31 cellular contexts compared by ENCODE assay signal in genomic region chr22:36297568-36297967, GRCh38. TPM values are rescaled to one million over a fixed set of nuclear protein-coding genes. Genes with fewer than 3 reads are reported as not detected.
A peak's percentile ranks its signal among the peaks of the same experiment; 100 is the strongest.
DNase-seq lines count a peak whose midpoint lies in the region; ATAC-seq and TF ChIP-seq lines count a peak whose summit lies in the region.
"Had no signal": no experiment of that assay in that cellular context is flagged by ENCODE, and none has a peak within 500 bp of the region (broad histone marks: within the 10 kb centered on the region; RNA-seq: fewer than 3 reads in every experiment).

No MANE protein-coding gene starts in this region.

- H3K36me3 Mint-ChIP-seq in activated naive CD4-positive, alpha-beta T cell treated with anti-CD3 and anti-CD28 coated beads, Interleukin-2, amount 50 U/mL, for 72 hours = peaks cover 67 to 69% of the 10 kb centered on the region in 2 donors
- H3K36me3 Mint-ChIP-seq in T-helper 17 cell (ENCODE audit: low read depth) = peaks cover 7% of the 10 kb centered on the region
- peaks cover 100% of the 10 kb centered on the region for H3K36me3 Mint-ChIP-seq in stimulated activated effector memory CD8-positive, alpha-beta T cell treated with anti-CD3 and anti-CD28 coated beads, Interleukin-12 subunit alpha, Interleukin-12 subunit beta, amount 100 ng/mL, for 72 hours

- peak overlapping the region; percentile 7 for H3K27ac ChIP-seq in fibroblast of lung (ENCODE audit: insufficient read depth, low read length)
- H3K27ac ChIP-seq in MM.1S (ENCODE audit: low read length) = no peak overlapping the region
- H3K27ac ChIP-seq: adrenal gland, hepatocyte, prostate gland, upper lobe of left lung, WERI-Rb-1 had no signal

- H3K9me3 Mint-ChIP-seq in activated naive CD4-positive, alpha-beta T cell treated with anti-CD3 and anti-CD28 coated beads, Interleukin-2, amount 50 U/mL, for 72 hours = no peaks in the 10 kb centered on the region
- no peaks in the 10 kb centered on the region for H3K9me3 Mint-ChIP-seq in stimulated activated effector memory CD8-positive, alpha-beta T cell treated with anti-CD3 and anti-CD28 coated beads, Interleukin-12 subunit alpha, Interleukin-12 subunit beta, amount 100 ng/mL, for 72 hours
- H3K9me3 Mint-ChIP-seq: activated CD4-positive, alpha-beta T cell treated with anti-CD3 and anti-CD28 coated beads, Interleukin-2, amount 10 ng/mL, durations not matched to agents 24 days and 14 days; activated T-helper 2 cell treated with anti-CD3 and anti-CD28 coated beads, Interferon-gamma antibody, Interleukin-2, Interleukin-4, amounts not matched to agents 10 μg/mL and 5 μg/mL and 100 μg/mL, durations not matched to agents 14 hours and 24 hours and 36 hours had no signal

- H3K27me3 ChIP-seq in fibroblast of lung (ENCODE audit: control insufficient read depth, insufficient read depth, low read length) (no peaks in the 10 kb centered on the region), MM.1S (replicated peaks; ENCODE audit: insufficient read depth, low read length) (no peaks in the 10 kb centered on the region)
- H3K27me3 ChIP-seq: adrenal gland, BE2C, breast epithelium, hepatocyte, upper lobe of left lung had no signal

- no peaks in the 10 kb centered on the region for H3K9me3 ChIP-seq in T-helper 17 cell (ENCODE audit: control insufficient read depth, low read length, poor library complexity, severe bottlenecking)
- no peaks in the 10 kb centered on the region for H3K9me3 ChIP-seq in fibroblast of lung (ENCODE audit: control insufficient read depth, insufficient read depth, low read depth, low read length)
- H3K9me3 ChIP-seq in MM.1S (replicated peaks; ENCODE audit: insufficient read depth, low read length) = no peaks in the 10 kb centered on the region
- H3K9me3 ChIP-seq: adrenal gland, BE2C, breast epithelium, prostate gland, upper lobe of left lung had no signal

- peaks cover 9% of the 10 kb centered on the region; the same call in 1 of the 2 replicates for H3F3A ChIP-seq in MM.1S (ENCODE audit: insufficient read depth, low read length)

- TF ChIP-seq CTCF in fibroblast of lung (conservative IDR thresholded peaks at IDR 0.05 in 1 of 2, IDR thresholded peaks at IDR 0.05 in 1 of 2; ENCODE audit: low read depth in 1 of 2, low read length in 2 of 2) (no peak), MM.1S (IDR thresholded peaks at IDR 0.05; ENCODE audit: low read length) (no peak)

- H3K4me3 Mint-ChIP-seq in T-helper 17 cell = no peak overlapping the region
- no peak overlapping the region for H3K4me3 Mint-ChIP-seq in stimulated activated effector memory CD8-positive, alpha-beta T cell treated with anti-CD3 and anti-CD28 coated beads, Interleukin-12 subunit alpha, Interleukin-12 subunit beta, amount 100 ng/mL, for 72 hours
- H3K4me3 Mint-ChIP-seq: activated CD4-positive, alpha-beta T cell treated with anti-CD3 and anti-CD28 coated beads, Interleukin-2, amount 10 ng/mL, durations not matched to agents 24 days and 14 days had no signal

- H4K20me1 ChIP-seq in fibroblast of lung (ENCODE audit: control insufficient read depth, extremely low read depth, insufficient read depth, low read length) (peaks cover 4% of the 10 kb centered on the region), MM.1S (ENCODE audit: insufficient read depth, low read length) (no peaks in the 10 kb centered on the region)

- peaks cover 89% of the 10 kb centered on the region for H3K36me3 ChIP-seq in fibroblast of lung (ENCODE audit: control insufficient read depth, insufficient read depth, low read length)
- H3K36me3 ChIP-seq in MM.1S (replicated peaks; ENCODE audit: insufficient read depth, low read length) = peaks cover 67% of the 10 kb centered on the region

- H3K4me3 ChIP-seq in fibroblast of lung (replicated peaks in 1 of 4; ENCODE audit: control extremely low read depth in 1 of 4, insufficient read depth in 1 of 4, low read depth in 3 of 4, low read length in 4 of 4) (no peak overlapping the region), MM.1S (ENCODE audit: low read length) (no peak overlapping the region)
- H3K4me3 ChIP-seq: adrenal gland, breast epithelium, hepatocyte, prostate gland, upper lobe of left lung had no signal

- no peak overlapping the region for H3K9ac ChIP-seq in fibroblast of lung (ENCODE audit: insufficient read depth, low read length)
- H3K9ac ChIP-seq in MM.1S (ENCODE audit: low read length) = no peak overlapping the region

- intact Hi-C loops in head of caudate nucleus (cut with DNase I) = no loop called here

- no peaks in the 10 kb centered on the region for H3K27me3 Mint-ChIP-seq in T-helper 17 cell
- H3K27me3 Mint-ChIP-seq: activated CD4-positive, alpha-beta T cell treated with anti-CD3 and anti-CD28 coated beads, Interleukin-2, amount 10 ng/mL, durations not matched to agents 24 days and 14 days had no signal

- H3K79me2 ChIP-seq in fibroblast of lung (ENCODE audit: control insufficient read depth, insufficient read depth, low read length) (peaks cover 74% of the 10 kb centered on the region), MM.1S (ENCODE audit: low read length) (peaks cover 84% of the 10 kb centered on the region)

- H3K4me2 ChIP-seq in fibroblast of lung (ENCODE audit: extremely low read depth, insufficient read depth, low read length) (no peak overlapping the region), MM.1S (ENCODE audit: low read depth, low read length) (no peak overlapping the region)
- H3K4me2 ChIP-seq: hepatocyte had no signal

- ATAC-seq in activated naive CD4-positive, alpha-beta T cell treated with anti-CD3 and anti-CD28 coated beads, Interleukin-2, amount 50 U/mL, for 72 hours = no peak
- no peak for ATAC-seq in T-helper 17 cell
- no peak for ATAC-seq in stimulated activated effector memory CD8-positive, alpha-beta T cell treated with anti-CD3 and anti-CD28 coated beads, Interleukin-12 subunit alpha, Interleukin-12 subunit beta, amount 100 ng/mL, for 72 hours
- ATAC-seq in GM19328 (IDR thresholded peaks at IDR 0.05; ENCODE audit: unreplicated experiment) = no peak
- ATAC-seq: left cardiac atrium had no signal

- H2AFZ ChIP-seq in fibroblast of lung (ENCODE audit: low read length) = no peak overlapping the region
- H2AFZ ChIP-seq in MM.1S (ENCODE audit: low read length) = no peak overlapping the region
- H2AFZ ChIP-seq: hepatocyte had no signal

- peaks cover 14% of the 10 kb centered on the region for H3K4me1 ChIP-seq in fibroblast of lung (ENCODE audit: control insufficient read depth, extremely low read depth, insufficient read depth, low read length)
- no peaks in the 10 kb centered on the region for H3K4me1 ChIP-seq in MM.1S (ENCODE audit: low read length)
- H3K4me1 ChIP-seq: adrenal gland, BE2C, breast epithelium had no signal

- H3K27ac Mint-ChIP-seq in activated naive CD4-positive, alpha-beta T cell treated with anti-CD3 and anti-CD28 coated beads, Interleukin-2, amount 50 U/mL, for 72 hours = peak overlapping the region; percentile 1 to 87
- H3K27ac Mint-ChIP-seq in T-helper 17 cell = peak overlapping the region; percentile 90
- peak overlapping the region; percentile 81 for H3K27ac Mint-ChIP-seq in stimulated activated effector memory CD8-positive, alpha-beta T cell treated with anti-CD3 and anti-CD28 coated beads, Interleukin-12 subunit alpha, Interleukin-12 subunit beta, amount 100 ng/mL, for 72 hours
- H3K27ac Mint-ChIP-seq: activated CD4-positive, alpha-beta T cell treated with anti-CD3 and anti-CD28 coated beads, Interleukin-2, amount 10 ng/mL, durations not matched to agents 24 days and 14 days; activated T-helper 2 cell treated with anti-CD3 and anti-CD28 coated beads, Interferon-gamma antibody, Interleukin-2, Interleukin-4, amounts not matched to agents 10 μg/mL and 5 μg/mL and 100 μg/mL, durations not matched to agents 14 hours and 24 hours and 36 hours had no signal

- no peak for DNase-seq in activated naive CD4-positive, alpha-beta T cell treated with anti-CD3 and anti-CD28 coated beads, Interleukin-2, amount 50 U/mL, for 72 hours (ENCODE audit: low spot score in 2 of 2)
- no peak for DNase-seq in activated naive CD4-positive, alpha-beta T cell treated with Interleukin-2 at 50 U/mL for 16 hours
- DNase-seq in T-helper 17 cell (no peak), fibroblast of lung (ENCODE audit: low read depth in 2 of 2) (no peak), MM.1S (no peak), head of caudate nucleus (no peak)
- no peak for DNase-seq in stimulated activated effector memory CD8-positive, alpha-beta T cell treated with anti-CD3 and anti-CD28 coated beads, Interleukin-12 subunit alpha, Interleukin-12 subunit beta, amount 100 ng/mL, for 72 hours (ENCODE audit: low spot score in 2 of 2)
- DNase-seq: ACHN; activated CD4-positive, alpha-beta T cell treated with anti-CD3 and anti-CD28 coated beads, Interleukin-2, amount 10 ng/mL, durations not matched to agents 24 days and 14 days; adrenal gland; BE2C; DMS79 treated with DMSO at 0.1 percent for 48 hours; effector CD8-positive, alpha-beta T cell; GF-D8; H7; left cardiac atrium; mesendoderm; NCI-H1092 treated with DMSO at 0.1 percent for 48 hours; NCI-H187; NCI-H2171; NCI-H524; NK-92 treated with Interleukin-12 subunit alpha and Interleukin-12 subunit beta, amount 100 ng/mL, for 24 hours; SIG-M5; T1000; upper lobe of left lung had no signal

- H3K4me1 Mint-ChIP-seq in T-helper 17 cell = peaks cover 33% of the 10 kb centered on the region
- peaks cover 42% of the 10 kb centered on the region for H3K4me1 Mint-ChIP-seq in stimulated activated effector memory CD8-positive, alpha-beta T cell treated with anti-CD3 and anti-CD28 coated beads, Interleukin-12 subunit alpha, Interleukin-12 subunit beta, amount 100 ng/mL, for 72 hours

- H3K9me2 ChIP-seq in MM.1S (replicated peaks; ENCODE audit: insufficient read depth, low read length) = no peaks in the 10 kb centered on the region

RNA-seq across cellular contexts. Expression of gene APOL1, which starts 44.6 kb away (rescaled TPM):
- total RNA-seq in activated naive CD4-positive, alpha-beta T cell treated with anti-CD3 and anti-CD28 coated beads, Interleukin-2, amount 50 U/mL, for 72 hours = 10 to 100 TPM; 27.2 to 40.5 TPM
- 10 to 100 TPM; 12.5 to 15.0 TPM for total RNA-seq in T-helper 17 cell
- total RNA-seq in fibroblast of lung = 44.2 and 80.3 TPM in 2 replicates
- 24.6 and 40.0 TPM in 2 replicates for polyA plus RNA-seq in fibroblast of lung
- 44.0 and 77.4 TPM in 2 replicates for polyA plus RNA-seq in fibroblast of lung (2012)
- 34.3 and 72.8 TPM in 2 replicates for polyA minus RNA-seq in fibroblast of lung (ENCODE audit: low replicate concordance)
- total RNA-seq: H7 had no signal

RNA-seq across cellular contexts. Expression of gene APOL2, which starts 58.2 kb away (rescaled TPM):
- total RNA-seq in activated naive CD4-positive, alpha-beta T cell treated with anti-CD3 and anti-CD28 coated beads, Interleukin-2, amount 50 U/mL, for 72 hours = 10 to 100 TPM; 51.3 to 68.6 TPM
- 10 to 100 TPM; 36.9 to 42.9 TPM for total RNA-seq in T-helper 17 cell
- 36.2 and 49.5 TPM in 2 replicates for total RNA-seq in fibroblast of lung
- polyA plus RNA-seq in fibroblast of lung = 29.2 and 38.0 TPM in 2 replicates
- 46.6 and 55.0 TPM in 2 replicates for polyA plus RNA-seq in fibroblast of lung (2012)
- 79.7 and 104 TPM in 2 replicates for polyA minus RNA-seq in fibroblast of lung (ENCODE audit: low replicate concordance)
